ENCODE assay signal across 32 cellular contexts in the genomic region with DNA sequence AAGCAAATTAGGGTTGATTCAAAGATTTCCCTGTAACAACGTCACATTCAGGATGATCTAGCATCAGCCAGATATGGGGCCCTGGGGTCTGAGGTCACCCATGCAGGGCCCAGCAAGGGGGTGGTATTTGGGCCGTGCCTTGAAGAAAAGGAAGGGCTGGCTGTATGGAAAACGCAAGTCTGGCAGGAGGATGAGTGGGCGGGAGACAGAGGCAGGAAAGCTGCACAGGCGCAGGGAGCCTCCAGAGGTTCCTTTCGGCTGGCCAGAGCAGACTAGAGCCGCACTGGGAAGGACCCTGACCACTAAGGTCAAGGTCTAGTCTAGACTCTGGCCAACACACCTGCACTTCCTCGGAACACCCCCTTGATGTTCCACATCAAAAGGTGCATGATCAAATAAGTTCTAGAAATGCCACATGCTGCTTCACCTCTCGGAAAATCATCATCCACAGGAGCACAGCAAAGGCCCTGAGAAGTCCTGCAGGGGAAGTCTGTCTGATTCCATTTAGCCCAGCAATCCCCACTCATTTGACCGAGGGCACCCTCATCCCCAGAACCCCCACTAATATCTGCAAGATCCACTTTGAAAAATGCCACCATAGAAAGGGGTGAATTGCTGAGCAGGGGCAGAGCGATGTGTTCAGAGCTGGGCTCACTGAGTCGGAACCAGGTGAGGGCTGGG. TPM values are rescaled to one million over a fixed set of nuclear protein-coding genes. Genes with fewer than 3 reads are reported as not detected.
"Had no signal": no experiment of that assay in that cellular context is flagged by ENCODE, and none has a peak within 500 bp of the region (broad histone marks: within the 10 kb centered on the region; RNA-seq: fewer than 3 reads in every experiment).

No MANE protein-coding gene starts in this region.

- H3K27me3 ChIP-seq: ascending aorta, MG63 had no signal

- H3K4me3 Mint-ChIP-seq: activated CD4-positive, alpha-beta T cell treated with anti-CD3 and anti-CD28 coated beads, Interleukin-2, amount 10 ng/mL, durations not matched to agents 24 days and 14 days; activated CD8-positive, alpha-beta T cell treated with anti-CD3 and anti-CD28 coated beads, Interleukin-2, amount 10 ng/mL, durations not matched to agents 7 days and 5 days; activated naive CD8-positive, alpha-beta T cell treated with anti-CD3 and anti-CD28 coated beads for 36 hours had no signal

- DNase-seq: activated CD4-positive, alpha-beta T cell treated with anti-CD3 and anti-CD28 coated beads, Interleukin-2, amount 10 ng/mL, durations not matched to agents 24 days and 14 days; activated CD4-positive, alpha-beta T cell treated with anti-CD3 and anti-CD28 coated beads, Interleukin-2, amount 50 U/mL, for 4 hours; activated CD8-positive, alpha-beta T cell treated with anti-CD3 and anti-CD28 coated beads, Interleukin-2, amount 10 ng/mL, durations not matched to agents 7 days and 5 days; activated effector memory CD4-positive, alpha-beta T cell treated with anti-CD3 and anti-CD28 coated beads, Interleukin-2, amount 50 U/mL, for 16 hours; activated naive CD4-positive, alpha-beta T cell; activated naive CD4-positive, alpha-beta T cell treated with anti-CD3 and anti-CD28 coated beads, Interleukin-2, amount 50 U/mL, for 16 hours; activated naive CD8-positive, alpha-beta T cell treated with anti-CD3 and anti-CD28 coated beads for 36 hours; activated T-cell treated with anti-CD3 and anti-CD28 coated beads for 4 hours; activated T-cell treated with anti-CD3 and anti-CD28 coated beads, Interleukin-2, amount 50 U/mL, for 48 hours; amniotic stem cell; Kasumi-1; MG63; MV-4-11; NCI-H1092; NCI-H1436 treated with DMSO at 0.1 percent for 48 hours; NCI-H1694 treated with DMSO at 0.1 percent for 48 hours; NCI-H2029; NCI-H345; NCI-H524 treated with DMSO at 0.1 percent for 48 hours; NK-92 treated with Interleukin-12 subunit alpha and Interleukin-12 subunit beta, amount 100 ng/mL, for 24 hours; PC-9; SIG-M5; T-helper 1 cell; T1000 had no signal

- H3K36me3 Mint-ChIP-seq: activated naive CD8-positive, alpha-beta T cell treated with anti-CD3 and anti-CD28 coated beads for 36 hours had no signal

- H3K4me1 ChIP-seq: ascending aorta, breast epithelium had no signal

- H2AFZ ChIP-seq: PC-9 had no signal

- H3K4me1 Mint-ChIP-seq: activated CD4-positive, alpha-beta T cell treated with anti-CD3 and anti-CD28 coated beads, Interleukin-2, amount 10 ng/mL, durations not matched to agents 24 days and 14 days; activated naive CD8-positive, alpha-beta T cell treated with anti-CD3 and anti-CD28 coated beads for 36 hours had no signal

- H3K27ac ChIP-seq: ascending aorta, breast epithelium, PC-9, RWPE1 had no signal

- H3K27ac Mint-ChIP-seq: activated CD4-positive, alpha-beta T cell treated with anti-CD3 and anti-CD28 coated beads, Interleukin-2, amount 10 ng/mL, durations not matched to agents 24 days and 14 days; activated CD8-positive, alpha-beta T cell treated with anti-CD3 and anti-CD28 coated beads, Interleukin-2, amount 10 ng/mL, durations not matched to agents 7 days and 5 days; activated naive CD8-positive, alpha-beta T cell treated with anti-CD3 and anti-CD28 coated beads for 36 hours had no signal

- H3K4me2 ChIP-seq: PC-9 had no signal

- H3K9me3 Mint-ChIP-seq: activated CD4-positive, alpha-beta T cell treated with anti-CD3 and anti-CD28 coated beads, Interleukin-2, amount 10 ng/mL, durations not matched to agents 24 days and 14 days; activated naive CD8-positive, alpha-beta T cell treated with anti-CD3 and anti-CD28 coated beads for 36 hours had no signal

- H3K4me3 ChIP-seq: ascending aorta, breast epithelium, MG63, PC-9 had no signal

- H3K36me3 ChIP-seq: ascending aorta, breast epithelium, MG63 had no signal

- H3K27me3 Mint-ChIP-seq: activated naive CD8-positive, alpha-beta T cell treated with anti-CD3 and anti-CD28 coated beads for 36 hours had no signal

- H3K9me3 ChIP-seq: ascending aorta, breast epithelium, MG63 had no signal

RNA-seq across cellular contexts. Expression of a gene that starts 21.1 kb away (rescaled TPM):
- total RNA-seq: activated CD4-positive, alpha-beta T cell treated with anti-CD3 and anti-CD28 coated beads, Interleukin-2, amount 10 ng/mL, durations not matched to agents 24 days and 14 days; activated CD8-positive, alpha-beta T cell treated with anti-CD3 and anti-CD28 coated beads, Interleukin-2, amount 10 ng/mL, durations not matched to agents 7 days and 5 days; activated naive CD8-positive, alpha-beta T cell treated with anti-CD3 and anti-CD28 coated beads for 36 hours; ascending aorta; breast epithelium; cardiac septum; OCI-LY7; PC-9; Right ventricle myocardium inferior; SK-MEL-5; T-helper 2 cell treated with Interferon-gamma antibody and Interleukin-4, amounts not matched to agents 100 ng/mL and 5 ng/mL, for 36 hours had no signal
